27 cellular contexts compared by ENCODE assay signal in genomic region chr5:157178961-157179360, GRCh38. TPM values are rescaled to one million over a fixed set of nuclear protein-coding genes. Genes with fewer than 3 reads are reported as not detected.
DNase-seq lines count a peak whose midpoint lies in the region; ATAC-seq, FAIRE-seq and TF ChIP-seq lines count a peak whose summit lies in the region.
"Had no signal": no experiment of that assay in that cellular context is flagged by ENCODE, and none has a peak within 500 bp of the region (broad histone marks: within the 10 kb centered on the region; RNA-seq: fewer than 3 reads in every experiment).

No MANE protein-coding gene starts in this region.

- no peak for DNase-seq in activated CD4-positive, alpha-beta T cell treated with anti-CD3 and anti-CD28 coated beads, Interleukin-2, amount 10 ng/mL, durations not matched to agents 7 days and 5 days
- no peak for DNase-seq in activated CD4-positive, alpha-beta T cell treated with anti-CD3 and anti-CD28 coated beads, Interleukin-2, amount 50 U/mL, for 4 hours
- no peak for DNase-seq in GM19239 (ENCODE audit: insufficient read length, low spot score)
- no peak for DNase-seq in natural killer cell
- DNase-seq in esophagus muscularis mucosa (ENCODE audit: extremely low spot score), result no peak
- DNase-seq: amygdala; Calu3; Karpas-422; kidney glomerular epithelial cell; MV-4-11; NCI-H1694 treated with DMSO at 0.1 percent for 48 hours; stimulated activated CD4-positive, alpha-beta T cell treated with anti-CD3 and anti-CD28 coated beads, Interleukin-4, amount 100 ng/mL, for 1 hour; stimulated activated naive CD4-positive, alpha-beta T cell treated with Interleukin-2 at 50 U/mL for 16 hours had no signal

- peaks cover 46% of the 10 kb centered on the region for H3K36me3 Mint-ChIP-seq in activated CD4-positive, alpha-beta T cell treated with anti-CD3 and anti-CD28 coated beads, Interleukin-2, amount 10 ng/mL, durations not matched to agents 7 days and 5 days (ENCODE audit: low read depth)
- H3K36me3 Mint-ChIP-seq in activated T-helper 17 cell treated with anti-CD3 and anti-CD28 coated beads, Interleukin-2, amount 50 U/mL, for 72 hours (ENCODE audit: low read depth), result peaks cover 49% of the 10 kb centered on the region
- peaks cover 7% of the 10 kb centered on the region for H3K36me3 Mint-ChIP-seq in natural killer cell

- CTCF ChIA-PET in activated CD4-positive, alpha-beta T cell treated with anti-CD3 and anti-CD28 coated beads, Interleukin-2, amount 10 ng/mL, durations not matched to agents 7 days and 5 days (lab: Charles Lee), result interaction anchor here (0.8 to 2.1 kb wide), 7 partner anchors 11 to 93 kb away, joined by 3 to 6 read pairs (median 3); no protein-coding TSS in a partner anchor

- no peak for ATAC-seq in activated T-helper 17 cell treated with anti-CD3 and anti-CD28 coated beads, Interleukin-2, amount 50 U/mL, for 72 hours (replicated peaks)
- no peak for ATAC-seq in natural killer cell
- no peak for ATAC-seq in HG03432 (IDR thresholded peaks at IDR 0.05; ENCODE audit: unreplicated experiment)
- ATAC-seq in GM18505 (IDR thresholded peaks at IDR 0.05; ENCODE audit: unreplicated experiment), result no peak
- ATAC-seq: SK-N-SH treated with all-trans-retinoic acid at 6 μM for 48 hours had no signal

- POLR2A ChIA-PET in activated CD4-positive, alpha-beta T cell treated with anti-CD3 and anti-CD28 coated beads, Interleukin-2, amount 10 ng/mL, durations not matched to agents 7 days and 5 days (lab: Charles Lee), result interaction anchor here (1.1 kb wide), 1 partner anchor 11 kb away, joined by 4 read pairs; no protein-coding TSS in a partner anchor

- no peaks in the 10 kb centered on the region for H3K36me3 ChIP-seq in esophagus muscularis mucosa
- H3K36me3 ChIP-seq: tibial nerve had no signal

- H3K27ac Mint-ChIP-seq in activated CD4-positive, alpha-beta T cell treated with anti-CD3 and anti-CD28 coated beads, Interleukin-2, amount 10 ng/mL, durations not matched to agents 7 days and 5 days, result peak overlapping the region; percentile 99
- H3K27ac Mint-ChIP-seq in activated T-helper 17 cell treated with anti-CD3 and anti-CD28 coated beads, Interleukin-2, amount 50 U/mL, for 72 hours, result peak overlapping the region; percentile 97
- H3K27ac Mint-ChIP-seq in natural killer cell, result peak overlapping the region; percentile 96 to 97

- FAIRE-seq in GM19239 (lab: Jason Lieb, UNC), result peak; percentile 52
- FAIRE-seq: A204.1, bronchial epithelial cell, HTR-8/SVneo had no signal

- peaks cover 7% of the 10 kb centered on the region for H3K9me3 Mint-ChIP-seq in activated CD4-positive, alpha-beta T cell treated with anti-CD3 and anti-CD28 coated beads, Interleukin-2, amount 10 ng/mL, durations not matched to agents 7 days and 5 days
- H3K9me3 Mint-ChIP-seq in activated T-helper 17 cell treated with anti-CD3 and anti-CD28 coated beads, Interleukin-2, amount 50 U/mL, for 72 hours, result peaks cover 4% of the 10 kb centered on the region
- H3K9me3 Mint-ChIP-seq in natural killer cell, result no peaks in the 10 kb centered on the region

- no peak overlapping the region for H3K27ac ChIP-seq in esophagus muscularis mucosa (replicated peaks in 1 of 4)
- H3K27ac ChIP-seq: coronary artery, tibial nerve had no signal

- peaks cover 0 to 7% (median 0%) of the 10 kb centered on the region in 4 donors for H3K27me3 ChIP-seq in esophagus muscularis mucosa
- H3K27me3 ChIP-seq: tibial nerve had no signal

- peaks cover 53% of the 10 kb centered on the region for H3K4me1 Mint-ChIP-seq in activated CD4-positive, alpha-beta T cell treated with anti-CD3 and anti-CD28 coated beads, Interleukin-2, amount 10 ng/mL, durations not matched to agents 7 days and 5 days
- peaks cover 37% of the 10 kb centered on the region for H3K4me1 Mint-ChIP-seq in activated T-helper 17 cell treated with anti-CD3 and anti-CD28 coated beads, Interleukin-2, amount 50 U/mL, for 72 hours
- H3K4me1 Mint-ChIP-seq in natural killer cell, result peaks cover 51 to 59% of the 10 kb centered on the region in 2 donors

- H3K4me1 ChIP-seq in esophagus muscularis mucosa, result no peaks in the 10 kb centered on the region
- H3K4me1 ChIP-seq: tibial nerve had no signal

- no peak for TF ChIP-seq EP300 in esophagus muscularis mucosa (IDR thresholded peaks at IDR 0.05)

- WGBS in esophagus muscularis mucosa, result 89% methylated on average over 3 of the region's 3 CpGs

- H3K4me3 Mint-ChIP-seq in activated CD4-positive, alpha-beta T cell treated with anti-CD3 and anti-CD28 coated beads, Interleukin-2, amount 10 ng/mL, durations not matched to agents 7 days and 5 days, result peak overlapping the region; percentile 97
- H3K4me3 Mint-ChIP-seq in activated T-helper 17 cell treated with anti-CD3 and anti-CD28 coated beads, Interleukin-2, amount 50 U/mL, for 72 hours, result peak overlapping the region; percentile 84
- no peak overlapping the region for H3K4me3 Mint-ChIP-seq in natural killer cell

- TF ChIP-seq POLR2A in GM18505 (IDR thresholded peaks at IDR 0.05; ENCODE audit: borderline replicate concordance, extremely low read depth, insufficient read depth, insufficient read length) (no peak), esophagus muscularis mucosa (IDR thresholded peaks at IDR 0.05; ENCODE audit: low read depth) (no peak)

- peaks cover 0 to under 1% (median 0%) of the 10 kb centered on the region in 4 donors for H3K9me3 ChIP-seq in esophagus muscularis mucosa
- H3K9me3 ChIP-seq: tibial nerve had no signal

- intact Hi-C loops in natural killer cell (cut with micrococcal nuclease) (no loop called here), esophagus muscularis mucosa (cut with DNase I) (no loop called here)

- H3K4me3 ChIP-seq in esophagus muscularis mucosa, result no peak overlapping the region
- H3K4me3 ChIP-seq: coronary artery, smooth muscle cell, tibial nerve had no signal

- H3K27me3 Mint-ChIP-seq in activated CD4-positive, alpha-beta T cell treated with anti-CD3 and anti-CD28 coated beads, Interleukin-2, amount 10 ng/mL, durations not matched to agents 7 days and 5 days, result no peaks in the 10 kb centered on the region
- no peaks in the 10 kb centered on the region for H3K27me3 Mint-ChIP-seq in activated T-helper 17 cell treated with anti-CD3 and anti-CD28 coated beads, Interleukin-2, amount 50 U/mL, for 72 hours
- H3K27me3 Mint-ChIP-seq in natural killer cell (ENCODE audit: low read depth in 2 of 2), result no peaks in the 10 kb centered on the region

- TF ChIP-seq CTCF in natural killer cell (IDR thresholded peaks at IDR 0.05), result no peak
- no peak for TF ChIP-seq CTCF in esophagus muscularis mucosa (IDR thresholded peaks at IDR 0.05)

RNA-seq across cellular contexts. Expression of gene ITK, which starts 1.7 kb away (rescaled TPM):
- 100 to 1,000 TPM; 258 to 306 TPM for total RNA-seq in activated CD4-positive, alpha-beta T cell treated with anti-CD3 and anti-CD28 coated beads, Interleukin-2, amount 10 ng/mL, durations not matched to agents 7 days and 5 days
- 100 to 1,000 TPM; 144 to 277 TPM for total RNA-seq in activated T-helper 17 cell treated with anti-CD3 and anti-CD28 coated beads, Interleukin-2, amount 50 U/mL, for 72 hours
- 100 to 1,000 TPM; 153 to 188 (median 186) TPM for total RNA-seq in natural killer cell
- total RNA-seq in esophagus muscularis mucosa, result 1 to 10 TPM in 3 of 4 donors, under 1 TPM in 1; 0.80 to 6.3 (median 1.6) TPM
- total RNA-seq: bronchial epithelial cell, Calu3, Daoy, lung microvascular endothelial cell had no signal

RNA-seq across cellular contexts. Expression of gene GARIN3, which starts 12.9 kb away (rescaled TPM):
- not detected for total RNA-seq in activated CD4-positive, alpha-beta T cell treated with anti-CD3 and anti-CD28 coated beads, Interleukin-2, amount 10 ng/mL, durations not matched to agents 7 days and 5 days
- total RNA-seq in activated T-helper 17 cell treated with anti-CD3 and anti-CD28 coated beads, Interleukin-2, amount 50 U/mL, for 72 hours, result under 1 TPM; 0.09 to 0.85 TPM
- total RNA-seq in natural killer cell, result not detected
- not detected for total RNA-seq in esophagus muscularis mucosa
- total RNA-seq: bronchial epithelial cell, Calu3, Daoy, lung microvascular endothelial cell, omental fat pad, renal cortical epithelial cell, smooth muscle cell, tibial nerve had no signal

RNA-seq across cellular contexts. Expression of gene MED7, which starts 36.3 kb away (rescaled TPM):
- total RNA-seq in activated CD4-positive, alpha-beta T cell treated with anti-CD3 and anti-CD28 coated beads, Interleukin-2, amount 10 ng/mL, durations not matched to agents 7 days and 5 days, result 10 to 100 TPM; 12.1 to 13.2 TPM
- total RNA-seq in activated T-helper 17 cell treated with anti-CD3 and anti-CD28 coated beads, Interleukin-2, amount 50 U/mL, for 72 hours, result 10 to 100 TPM in 1 of 2 donors, 1 to 10 TPM in 1; 9.3 to 20.3 TPM
- total RNA-seq in natural killer cell (10 to 100 TPM in 2 of 3 donors, 1 to 10 TPM in 1; 9.6 to 13.3 (median 12.4) TPM), esophagus muscularis mucosa (10 to 100 TPM in 3 of 4 donors, 1 to 10 TPM in 1; 8.4 to 12.5 (median 10.4) TPM)

Comparison
In these comparisons a context has a peak if more than half of its experiments do, and no peak if none do; other contexts are left out.
1. RNA of gene ITK, which starts 1.7 kb away (total RNA-seq): 258 to 306 TPM in activated CD4-positive, alpha-beta T cell treated with anti-CD3 and anti-CD28 coated beads, Interleukin-2, amount 10 ng/mL, durations not matched to agents 7 days and 5 days, 144 to 277 TPM in activated T-helper 17 cell treated with anti-CD3 and anti-CD28 coated beads, Interleukin-2, amount 50 U/mL, for 72 hours and 153 to 188 TPM in natural killer cell; 0.80 to 6.3 TPM in esophagus muscularis mucosa; every median in the first group is over 10 times any median in the second.
2. Peak in every context shown above with its lines, with median percentiles within 50 percentile points of each other: H3K27ac Mint-ChIP-seq.